ENCODE assay signal across 1 cellular context in the genomic region with DNA sequence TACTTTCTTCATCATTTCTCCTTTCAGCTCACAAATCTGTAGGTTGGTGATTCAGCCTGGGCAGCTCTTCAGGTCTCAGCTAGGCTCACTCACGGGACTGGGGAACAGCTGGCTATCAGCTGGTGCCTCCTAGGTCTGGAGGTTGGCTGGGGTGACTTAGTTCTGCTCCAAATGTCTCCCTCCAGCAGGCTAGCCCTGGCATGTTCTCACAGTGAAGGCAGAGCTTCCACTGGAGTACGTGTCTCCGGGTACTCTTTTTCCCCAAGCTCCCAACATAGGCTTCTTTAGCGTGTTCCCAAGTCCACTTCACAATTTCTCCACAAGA.
TF ChIP-seq lines count a peak whose summit lies in the region.

No MANE protein-coding gene starts in this region.

TF ChIP-seq in GM23338, 12 proteins besides CTCF, POLR2A, EP300 and RAD21:
- TF ChIP-seq, protein P1, sequence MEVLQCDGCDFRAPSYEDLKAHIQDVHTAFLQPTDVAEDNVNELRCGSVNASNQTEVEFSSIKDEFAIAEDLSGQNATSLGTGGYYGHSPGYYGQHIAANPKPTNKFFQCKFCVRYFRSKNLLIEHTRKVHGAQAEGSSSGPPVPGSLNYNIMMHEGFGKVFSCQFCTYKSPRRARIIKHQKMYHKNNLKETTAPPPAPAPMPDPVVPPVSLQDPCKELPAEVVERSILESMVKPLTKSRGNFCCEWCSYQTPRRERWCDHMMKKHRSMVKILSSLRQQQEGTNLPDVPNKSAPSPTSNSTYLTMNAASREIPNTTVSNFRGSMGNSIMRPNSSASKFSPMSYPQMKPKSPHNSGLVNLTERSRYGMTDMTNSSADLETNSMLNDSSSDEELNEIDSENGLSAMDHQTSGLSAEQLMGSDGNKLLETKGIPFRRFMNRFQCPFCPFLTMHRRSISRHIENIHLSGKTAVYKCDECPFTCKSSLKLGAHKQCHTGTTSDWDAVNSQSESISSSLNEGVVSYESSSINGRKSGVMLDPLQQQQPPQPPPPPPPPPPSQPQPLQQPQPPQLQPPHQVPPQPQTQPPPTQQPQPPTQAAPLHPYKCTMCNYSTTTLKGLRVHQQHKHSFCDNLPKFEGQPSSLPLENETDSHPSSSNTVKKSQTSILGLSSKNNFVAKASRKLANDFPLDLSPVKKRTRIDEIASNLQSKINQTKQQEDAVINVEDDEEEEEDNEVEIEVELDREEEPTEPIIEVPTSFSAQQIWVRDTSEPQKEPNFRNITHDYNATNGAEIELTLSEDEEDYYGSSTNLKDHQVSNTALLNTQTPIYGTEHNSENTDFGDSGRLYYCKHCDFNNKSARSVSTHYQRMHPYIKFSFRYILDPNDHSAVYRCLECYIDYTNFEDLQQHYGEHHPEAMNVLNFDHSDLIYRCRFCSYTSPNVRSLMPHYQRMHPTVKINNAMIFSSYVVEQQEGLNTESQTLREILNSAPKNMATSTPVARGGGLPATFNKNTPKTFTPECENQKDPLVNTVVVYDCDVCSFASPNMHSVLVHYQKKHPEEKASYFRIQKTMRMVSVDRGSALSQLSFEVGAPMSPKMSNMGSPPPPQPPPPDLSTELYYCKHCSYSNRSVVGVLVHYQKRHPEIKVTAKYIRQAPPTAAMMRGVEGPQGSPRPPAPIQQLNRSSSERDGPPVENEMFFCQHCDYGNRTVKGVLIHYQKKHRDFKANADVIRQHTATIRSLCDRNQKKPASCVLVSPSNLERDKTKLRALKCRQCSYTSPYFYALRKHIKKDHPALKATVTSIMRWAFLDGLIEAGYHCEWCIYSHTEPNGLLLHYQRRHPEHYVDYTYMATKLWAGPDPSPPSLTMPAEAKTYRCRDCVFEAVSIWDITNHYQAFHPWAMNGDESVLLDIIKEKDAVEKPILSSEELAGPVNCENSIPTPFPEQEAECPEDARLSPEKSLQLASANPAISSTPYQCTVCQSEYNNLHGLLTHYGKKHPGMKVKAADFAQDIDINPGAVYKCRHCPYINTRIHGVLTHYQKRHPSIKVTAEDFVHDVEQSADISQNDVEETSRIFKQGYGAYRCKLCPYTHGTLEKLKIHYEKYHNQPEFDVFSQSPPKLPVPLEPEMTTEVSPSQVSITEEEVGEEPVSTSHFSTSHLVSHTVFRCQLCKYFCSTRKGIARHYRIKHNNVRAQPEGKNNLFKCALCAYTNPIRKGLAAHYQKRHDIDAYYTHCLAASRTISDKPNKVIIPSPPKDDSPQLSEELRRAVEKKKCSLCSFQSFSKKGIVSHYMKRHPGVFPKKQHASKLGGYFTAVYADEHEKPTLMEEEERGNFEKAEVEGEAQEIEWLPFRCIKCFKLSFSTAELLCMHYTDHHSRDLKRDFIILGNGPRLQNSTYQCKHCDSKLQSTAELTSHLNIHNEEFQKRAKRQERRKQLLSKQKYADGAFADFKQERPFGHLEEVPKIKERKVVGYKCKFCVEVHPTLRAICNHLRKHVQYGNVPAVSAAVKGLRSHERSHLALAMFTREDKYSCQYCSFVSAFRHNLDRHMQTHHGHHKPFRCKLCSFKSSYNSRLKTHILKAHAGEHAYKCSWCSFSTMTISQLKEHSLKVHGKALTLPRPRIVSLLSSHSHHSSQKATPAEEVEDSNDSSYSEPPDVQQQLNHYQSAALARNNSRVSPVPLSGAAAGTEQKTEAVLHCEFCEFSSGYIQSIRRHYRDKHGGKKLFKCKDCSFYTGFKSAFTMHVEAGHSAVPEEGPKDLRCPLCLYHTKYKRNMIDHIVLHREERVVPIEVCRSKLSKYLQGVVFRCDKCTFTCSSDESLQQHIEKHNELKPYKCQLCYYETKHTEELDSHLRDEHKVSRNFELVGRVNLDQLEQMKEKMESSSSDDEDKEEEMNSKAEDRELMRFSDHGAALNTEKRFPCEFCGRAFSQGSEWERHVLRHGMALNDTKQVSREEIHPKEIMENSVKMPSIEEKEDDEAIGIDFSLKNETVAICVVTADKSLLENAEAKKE (CRISPR knock-in tag; IDR thresholded peaks at IDR 0.05): peak; percentile 94
- no peak for TF ChIP-seq ZNF114 (CRISPR knock-in tag; IDR thresholded peaks at IDR 0.05)
